18 cellular contexts compared by ENCODE assay signal in the genomic region with DNA sequence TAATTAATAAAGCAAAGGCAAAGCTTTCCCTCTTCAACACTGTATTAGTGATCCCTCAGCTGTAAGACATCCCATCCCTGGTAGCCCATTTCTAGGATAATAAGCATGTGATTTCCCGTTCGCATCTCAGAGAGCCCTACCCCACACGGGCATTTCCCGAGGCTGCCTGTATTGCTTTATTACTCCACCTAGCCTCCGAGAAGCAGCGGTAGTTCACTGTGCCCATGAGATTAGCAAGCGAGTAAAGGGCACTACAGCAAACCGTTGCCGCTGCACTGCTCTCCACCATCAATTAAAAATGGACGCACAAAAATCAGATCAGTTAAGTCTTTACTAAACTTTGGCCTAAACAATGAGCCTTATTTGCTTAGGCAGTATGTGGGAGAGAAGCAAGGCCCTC.
"Had no signal": no experiment of that assay in that cellular context is flagged by ENCODE, and none has a peak within 500 bp of the region (broad histone marks: within the 10 kb centered on the region; RNA-seq: fewer than 3 reads in every experiment).

No MANE protein-coding gene starts in this region.

- H3K4me3 Mint-ChIP-seq: activated CD4-positive, alpha-beta T cell treated with anti-CD3 and anti-CD28 coated beads, Interleukin-2, amount 10 ng/mL, durations not matched to agents 24 days and 14 days; activated CD8-positive, alpha-beta T cell treated with anti-CD3 and anti-CD28 coated beads, Interleukin-2, amount 10 ng/mL, durations not matched to agents 7 days and 5 days; activated naive CD8-positive, alpha-beta T cell treated with anti-CD3 and anti-CD28 coated beads for 36 hours; naive thymus-derived CD4-positive, alpha-beta T cell; stimulated activated effector memory CD8-positive, alpha-beta T cell treated with anti-CD3 and anti-CD28 coated beads, Interleukin-12 subunit alpha, Interleukin-12 subunit beta, amount 100 ng/mL, for 72 hours had no signal

- H3K27me3 Mint-ChIP-seq: activated CD4-positive, alpha-beta T cell treated with anti-CD3 and anti-CD28 coated beads, Interleukin-2, amount 10 ng/mL, durations not matched to agents 24 days and 14 days had no signal

- H3K36me3 ChIP-seq: gastrocnemius medialis, heart left ventricle, left lung had no signal

- H3K27ac ChIP-seq: epithelial cell of prostate, gastrocnemius medialis, heart left ventricle, left lung had no signal

- H3K4me3 ChIP-seq: gastrocnemius medialis, heart left ventricle, left lung had no signal

- H3K36me3 Mint-ChIP-seq: activated naive CD8-positive, alpha-beta T cell treated with anti-CD3 and anti-CD28 coated beads for 36 hours; stimulated activated effector memory CD8-positive, alpha-beta T cell treated with anti-CD3 and anti-CD28 coated beads, Interleukin-12 subunit alpha, Interleukin-12 subunit beta, amount 100 ng/mL, for 72 hours had no signal

- H3K27me3 ChIP-seq: gastrocnemius medialis, left lung had no signal

- FAIRE-seq: keratinocyte had no signal

- H3K4me1 ChIP-seq: gastrocnemius medialis, heart left ventricle, left lung had no signal

- DNase-seq: activated CD4-positive, alpha-beta T cell treated with anti-CD3 and anti-CD28 coated beads, Interleukin-2, amount 10 ng/mL, durations not matched to agents 24 days and 14 days; activated CD4-positive, CD25-positive, alpha-beta regulatory T cell; activated CD8-positive, alpha-beta memory T cell treated with anti-CD3 and anti-CD28 coated beads, Interleukin-2, amount 50 U/mL, for 48 hours; activated CD8-positive, alpha-beta T cell treated with anti-CD3 and anti-CD28 coated beads, Interleukin-2, amount 10 ng/mL, durations not matched to agents 7 days and 5 days; activated naive CD8-positive, alpha-beta T cell treated with anti-CD3 and anti-CD28 coated beads for 36 hours; amygdala; cerebellar nuclear complex; effector memory CD4-positive, alpha-beta T cell; gastrocnemius medialis; heart left ventricle; left lung; mammary epithelial cell; naive thymus-derived CD4-positive, alpha-beta T cell; stimulated activated CD4-positive, alpha-beta T cell treated with anti-CD3 and anti-CD28 coated beads, Interleukin-12 subunit alpha, Interleukin-12 subunit beta, amount 100 ng/mL, for 4 hours; stimulated activated CD4-positive, alpha-beta T cell treated with anti-CD3 and anti-CD28 coated beads, Interleukin-2, amount 100 ng/mL, for 24 hours had no signal

- H3K4me1 Mint-ChIP-seq: activated CD4-positive, alpha-beta T cell treated with anti-CD3 and anti-CD28 coated beads, Interleukin-2, amount 10 ng/mL, durations not matched to agents 24 days and 14 days; activated naive CD8-positive, alpha-beta T cell treated with anti-CD3 and anti-CD28 coated beads for 36 hours; stimulated activated effector memory CD8-positive, alpha-beta T cell treated with anti-CD3 and anti-CD28 coated beads, Interleukin-12 subunit alpha, Interleukin-12 subunit beta, amount 100 ng/mL, for 72 hours had no signal

- ATAC-seq: activated CD8-positive, alpha-beta T cell treated with anti-CD3 and anti-CD28 coated beads, Interleukin-2, amount 10 ng/mL, durations not matched to agents 7 days and 5 days; gastrocnemius medialis; heart left ventricle; left lung; naive thymus-derived CD4-positive, alpha-beta T cell; stimulated activated effector memory CD8-positive, alpha-beta T cell treated with anti-CD3 and anti-CD28 coated beads, Interleukin-12 subunit alpha, Interleukin-12 subunit beta, amount 100 ng/mL, for 72 hours had no signal

- H3K27ac Mint-ChIP-seq: activated CD4-positive, alpha-beta T cell treated with anti-CD3 and anti-CD28 coated beads, Interleukin-2, amount 10 ng/mL, durations not matched to agents 24 days and 14 days; activated CD8-positive, alpha-beta T cell treated with anti-CD3 and anti-CD28 coated beads, Interleukin-2, amount 10 ng/mL, durations not matched to agents 7 days and 5 days; activated naive CD8-positive, alpha-beta T cell treated with anti-CD3 and anti-CD28 coated beads for 36 hours; naive thymus-derived CD4-positive, alpha-beta T cell; stimulated activated effector memory CD8-positive, alpha-beta T cell treated with anti-CD3 and anti-CD28 coated beads, Interleukin-12 subunit alpha, Interleukin-12 subunit beta, amount 100 ng/mL, for 72 hours had no signal
